ENCODE assay signal across 10 cellular contexts in genomic region chr3:185688808-185689207, GRCh38.
DNase-seq lines count a peak whose midpoint lies in the region; ATAC-seq, FAIRE-seq and TF ChIP-seq lines count a peak whose summit lies in the region.
"Had no signal": no experiment of that assay in that cellular context is flagged by ENCODE, and none has a peak within 500 bp of the region (broad histone marks: within the 10 kb centered on the region; RNA-seq: fewer than 3 reads in every experiment).

No MANE protein-coding gene starts in this region.

- H3K4me1 ChIP-seq in endothelial cell of umbilical vein (ENCODE audit: control insufficient read depth, extremely low read depth, insufficient read depth, low read length) (peaks cover 21% of the 10 kb centered on the region), trophoblast cell (ENCODE audit: control insufficient read depth in 1 of 2, insufficient read depth in 2 of 2, low read length in 2 of 2) (peaks cover 5 to 6% of the 10 kb centered on the region in 2 experiments), left ventricle myocardium inferior (no peaks in the 10 kb centered on the region)
- H3K4me1 ChIP-seq: right lobe of liver had no signal

- H2BK5ac ChIP-seq in trophoblast cell (ENCODE audit: low read depth, low read length, poor library complexity): peak overlapping the region; percentile 1

- H3K79me2 ChIP-seq in endothelial cell of umbilical vein (ENCODE audit: control insufficient read depth, insufficient read depth, low read length) (peaks cover 20% of the 10 kb centered on the region), trophoblast cell (ENCODE audit: control insufficient read depth, insufficient read depth, low read length, poor library complexity) (no peaks in the 10 kb centered on the region)

- no CpG with 5 or more reads among the region's 4 CpGs for WGBS in trophoblast cell (ENCODE audit: extremely low coverage, insufficient coverage, insufficient read length)

- H3K4ac ChIP-seq in trophoblast cell (ENCODE audit: low read depth, low read length): no peak overlapping the region

- no peak for ATAC-seq in HG02938 (IDR thresholded peaks at IDR 0.05; ENCODE audit: unreplicated experiment)

- dilution Hi-C loops in endothelial cell of umbilical vein (cut with MboI; ENCODE audit: extremely low pct_ligation_motif_present, low sequenced_read_pairs): no loop called here

- H2AK5ac ChIP-seq in trophoblast cell (ENCODE audit: low read length): no peak overlapping the region

- FAIRE-seq in endothelial cell of umbilical vein (lab: Jason Lieb, UNC): peak; percentile 85

- peaks cover 5% of the 10 kb centered on the region for H3K79me1 ChIP-seq in trophoblast cell (ENCODE audit: low read length)

- H3K9me3 ChIP-seq in endothelial cell of umbilical vein (replicated peaks; ENCODE audit: control insufficient read depth, insufficient read depth, low read length): no peaks in the 10 kb centered on the region
- no peaks in the 10 kb centered on the region for H3K9me3 ChIP-seq in trophoblast cell (ENCODE audit: insufficient read depth, low read depth, low read length)
- no peaks in the 10 kb centered on the region for H3K9me3 ChIP-seq in left ventricle myocardium inferior (replicated peaks)
- H3K9me3 ChIP-seq: right lobe of liver had no signal

- no peak overlapping the region for H3K23ac ChIP-seq in trophoblast cell (ENCODE audit: low read length)

- TF ChIP-seq CTCF in endothelial cell of umbilical vein (IDR thresholded peaks at IDR 0.05; ENCODE audit: extremely low read depth in 1 of 2, insufficient read depth in 1 of 2, low read depth in 1 of 2, low read length in 2 of 2): no peak
- TF ChIP-seq CTCF in left ventricle myocardium inferior (IDR thresholded peaks at IDR 0.05; ENCODE audit: borderline replicate concordance): no peak

- H3K18ac ChIP-seq in trophoblast cell (ENCODE audit: low read length): peak overlapping the region; percentile 63

- intact Hi-C loops in endothelial cell of umbilical vein (cut with micrococcal nuclease): loop anchor here (1.0 to 2.0 kb wide), 4 partner anchors 11 to 74 kb away; no protein-coding TSS in a partner anchor
- intact Hi-C loops in left ventricle myocardium inferior (cut with micrococcal nuclease): no loop called here

- H3K9ac ChIP-seq in endothelial cell of umbilical vein (replicated peaks; ENCODE audit: extremely low read depth, insufficient read depth, low read length) (peak overlapping the region; percentile 77), trophoblast cell (ENCODE audit: low read length) (no peak overlapping the region)

- H4K20me1 ChIP-seq in endothelial cell of umbilical vein (replicated peaks; ENCODE audit: control insufficient read depth, extremely low read depth, insufficient read depth, low read length): no peaks in the 10 kb centered on the region

- H3K27ac ChIP-seq in endothelial cell of umbilical vein (ENCODE audit: insufficient read depth, low read depth, low read length) (peak overlapping the region; percentile 93), trophoblast cell (ENCODE audit: low read depth, low read length) (peak overlapping the region; percentile 68), left ventricle myocardium inferior (replicated peaks) (no peak overlapping the region)
- H3K27ac ChIP-seq: coronary artery, right lobe of liver, SK-N-MC had no signal

- no peak overlapping the region for H2BK12ac ChIP-seq in trophoblast cell (ENCODE audit: low read length)

- DNase-seq in GM04504 (ENCODE audit: low read depth): peak; percentile 93
- DNase-seq in NCI-H226: peak; percentile 91
- DNase-seq in endothelial cell of umbilical vein (ENCODE audit: low read depth, low spot score): peak; percentile 95
- peak; percentile 90 to 96 for DNase-seq in trophoblast cell
- DNase-seq in NCI-H1694 treated with DMSO at 0.1 percent for 48 hours (lab: John Stamatoyannopoulos, UW): no peak
- DNase-seq in left ventricle myocardium inferior: no peak
- DNase-seq: right lobe of liver had no signal

- peak overlapping the region; percentile 13 for H3K4me2 ChIP-seq in endothelial cell of umbilical vein (ENCODE audit: insufficient read depth, low read length)
- no peak overlapping the region for H3K4me2 ChIP-seq in trophoblast cell (ENCODE audit: low read length)

- H4K8ac ChIP-seq in trophoblast cell (ENCODE audit: low read depth, low read length): no peak overlapping the region

- peak overlapping the region; percentile 7 for H4K91ac ChIP-seq in trophoblast cell (ENCODE audit: low read depth, low read length)

- H4K12ac ChIP-seq in trophoblast cell (ENCODE audit: low read depth, low read length): peak overlapping the region; percentile 9

- no peak overlapping the region for H2BK120ac ChIP-seq in trophoblast cell (ENCODE audit: insufficient read depth, low read length, poor library complexity)

- H3K4me3 ChIP-seq in endothelial cell of umbilical vein (replicated peaks in 1 of 3; ENCODE audit: insufficient read depth in 1 of 3, low read depth in 1 of 3, low read length in 3 of 3): no peak overlapping the region
- H3K4me3 ChIP-seq in trophoblast cell (ENCODE audit: low read depth, low read length): no peak overlapping the region
- H3K4me3 ChIP-seq in left ventricle myocardium inferior: no peak overlapping the region
- H3K4me3 ChIP-seq: coronary artery, right lobe of liver, SK-N-MC had no signal

- H3K36me3 ChIP-seq in endothelial cell of umbilical vein (ENCODE audit: control insufficient read depth in 2 of 2, extremely low read depth in 1 of 2, insufficient read depth in 2 of 2, low read length in 2 of 2) (peaks cover 10 to 15% of the 10 kb centered on the region in 2 experiments), trophoblast cell (ENCODE audit: control insufficient read depth in 1 of 2, insufficient read depth in 2 of 2, low read length in 2 of 2) (peaks cover 23 to 38% of the 10 kb centered on the region in 2 experiments), left ventricle myocardium inferior (peaks cover 13% of the 10 kb centered on the region)
- H3K36me3 ChIP-seq: right lobe of liver had no signal

- H3K14ac ChIP-seq in trophoblast cell (ENCODE audit: low read length): no peak overlapping the region

- H2AFZ ChIP-seq in endothelial cell of umbilical vein (ENCODE audit: low read depth, low read length): no peak overlapping the region
- no peak overlapping the region for H2AFZ ChIP-seq in trophoblast cell (ENCODE audit: insufficient read depth, low read length, poor library complexity)

- TF ChIP-seq POLR2A in endothelial cell of umbilical vein (IDR thresholded peaks at IDR 0.05; ENCODE audit: low read depth, low read length): no peak

- BruUV-seq in endothelial cell of umbilical vein (replicated peaks; lab: Mats Ljungman, UMichigan): no TSS peak

- no peaks in the 10 kb centered on the region for H3K9me1 ChIP-seq in endothelial cell of umbilical vein (replicated peaks; ENCODE audit: control insufficient read depth, extremely low read depth, insufficient read depth, low read length)

- POLR2A ChIA-PET in endothelial cell of umbilical vein (lab: Charles Lee): interaction anchor here (0.9 kb wide), 1 partner anchor 22 kb away, joined by 3 read pairs; no protein-coding TSS in a partner anchor

- H3K27me3 ChIP-seq in endothelial cell of umbilical vein (ENCODE audit: control insufficient read depth in 2 of 2, insufficient read depth in 2 of 2, low read length in 2 of 2) (no peaks in the 10 kb centered on the region), trophoblast cell (ENCODE audit: insufficient read depth, low read length) (no peaks in the 10 kb centered on the region), left ventricle myocardium inferior (ENCODE audit: low read depth) (no peaks in the 10 kb centered on the region)
- H3K27me3 ChIP-seq: right lobe of liver had no signal

- CTCF ChIA-PET in endothelial cell of umbilical vein (lab: Charles Lee): interaction anchor here (0.7 to 4.6 kb wide), 13 partner anchors 11 to 239 kb away, joined by 3 to 29 read pairs (median 6); no protein-coding TSS in a partner anchor

TF ChIP-seq in endothelial cell of umbilical vein, 7 proteins besides CTCF, POLR2A, EP300 and RAD21:
- TF ChIP-seq MYC (IDR thresholded peaks at IDR 0.05; ENCODE audit: low read depth, low read length): no peak
- peak; percentile 75 for TF ChIP-seq POLR2AphosphoS5 (IDR thresholded peaks at IDR 0.05; ENCODE audit: insufficient read depth, low read depth, low read length)
- peak; percentile 96 for TF ChIP-seq JUN (IDR thresholded peaks at IDR 0.05; ENCODE audit: borderline replicate concordance, insufficient read depth, insufficient read length, low read depth)
- peak; percentile 100 for TF ChIP-seq FOS (IDR thresholded peaks at IDR 0.05; ENCODE audit: borderline replicate concordance, insufficient read depth, low read length)
- TF ChIP-seq GATA2 (IDR thresholded peaks at IDR 0.05; ENCODE audit: insufficient read depth, insufficient read length, low read depth, low read length): peak; percentile 59
TF ChIP-seq in endothelial cell of umbilical vein: peak in this region for 4.

Comparison
In these comparisons a context has a peak if more than half of its experiments do, and no peak if none do; other contexts are left out.
1. DNase-seq: peak in GM04504 (single experiment), NCI-H226 (single experiment), endothelial cell of umbilical vein (single experiment) and trophoblast cell (2 of 2); none in NCI-H1694 treated with DMSO at 0.1 percent for 48 hours (single experiment) and left ventricle myocardium inferior (single experiment).